ENCODE assay signal across 9 cellular contexts in the genomic region with DNA sequence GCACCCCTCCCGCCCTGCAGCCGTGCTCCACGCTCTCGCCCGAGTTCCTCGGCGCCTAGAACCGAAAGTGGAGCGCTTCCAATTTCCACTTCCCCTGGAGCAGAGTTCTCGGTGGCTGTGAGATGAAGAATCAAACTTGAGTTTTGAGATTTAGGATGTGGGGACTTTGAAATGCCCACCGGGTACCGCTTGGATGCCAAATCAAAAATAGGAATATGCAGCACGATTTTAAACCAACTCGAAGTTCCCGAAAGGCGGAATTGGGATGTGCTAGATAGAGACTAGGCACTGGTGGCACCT. TPM values are rescaled to one million over a fixed set of nuclear protein-coding genes. Genes with fewer than 3 reads are reported as not detected.
A peak's percentile ranks its signal among the peaks of the same experiment; 100 is the strongest.
DNase-seq lines count a peak whose midpoint lies in the region; ATAC-seq, FAIRE-seq and TF ChIP-seq lines count a peak whose summit lies in the region.
"Had no signal": no experiment of that assay in that cellular context is flagged by ENCODE, and none has a peak within 500 bp of the region (broad histone marks: within the 10 kb centered on the region; RNA-seq: fewer than 3 reads in every experiment).

No MANE protein-coding gene starts in this region.

- H3K27me3 ChIP-seq in adipocyte (replicated peaks; ENCODE audit: control insufficient read depth, insufficient read depth, low read length) (no peaks in the 10 kb centered on the region), keratinocyte (ENCODE audit: control insufficient read depth, extremely low read depth, insufficient read depth, low read length) (no peaks in the 10 kb centered on the region), subcutaneous abdominal adipose tissue (ENCODE audit: control insufficient read depth in 5 of 5, insufficient read depth in 4 of 5, low read length in 5 of 5) (no peaks in the 10 kb centered on the region)

- H3K79me2 ChIP-seq in keratinocyte (ENCODE audit: control insufficient read depth, insufficient read depth, low read length): peaks cover 22% of the 10 kb centered on the region

- no peaks in the 10 kb centered on the region for H3K9me3 ChIP-seq in adipocyte (ENCODE audit: control insufficient read depth, low read length)
- no peaks in the 10 kb centered on the region for H3K9me3 ChIP-seq in keratinocyte (ENCODE audit: control insufficient read depth, low read depth, low read length)
- no peaks in the 10 kb centered on the region for H3K9me3 ChIP-seq in subcutaneous abdominal adipose tissue (ENCODE audit: control insufficient read depth in 5 of 5, low read length in 5 of 5)

- H3K9me1 ChIP-seq in keratinocyte (ENCODE audit: control insufficient read depth, extremely low read depth, insufficient read depth, low read length): no peaks in the 10 kb centered on the region

- peak overlapping the region; percentile 90 for H2AFZ ChIP-seq in keratinocyte (ENCODE audit: control insufficient read depth, low read length)

- H4K20me1 ChIP-seq in keratinocyte (ENCODE audit: control insufficient read depth, extremely low read depth, insufficient read depth, low read length): no peaks in the 10 kb centered on the region

- H3K27ac ChIP-seq in keratinocyte (ENCODE audit: control insufficient read depth, insufficient read depth, low read length): peak overlapping the region; percentile 88
- H3K27ac ChIP-seq in subcutaneous abdominal adipose tissue (ENCODE audit: low read depth, low read length): peak overlapping the region; percentile 90

- dilution Hi-C loops in keratinocyte (cut with MboI; ENCODE audit: extremely low pct_ligation_motif_present, low sequenced_read_pairs): no loop called here

- peak overlapping the region; percentile 93 for H3K9ac ChIP-seq in adipocyte (ENCODE audit: low read length)
- H3K9ac ChIP-seq in keratinocyte (ENCODE audit: control insufficient read depth, extremely low read depth, insufficient read depth, low read length): peak overlapping the region; percentile 94
- peak overlapping the region; percentile 68 to 89 (median 71) for H3K9ac ChIP-seq in subcutaneous abdominal adipose tissue (ENCODE audit: low read length in 5 of 5)

- peaks cover 15% of the 10 kb centered on the region for H3K4me1 ChIP-seq in adipocyte (ENCODE audit: control insufficient read depth, insufficient read depth, low read length)
- H3K4me1 ChIP-seq in keratinocyte (ENCODE audit: control insufficient read depth, extremely low read depth, insufficient read depth, low read length): peaks cover 13% of the 10 kb centered on the region
- H3K4me1 ChIP-seq in subcutaneous abdominal adipose tissue (ENCODE audit: control insufficient read depth in 5 of 5, insufficient read depth in 5 of 5, low read length in 5 of 5): peaks cover 8 to 21% (median 17%) of the 10 kb centered on the region in 5 donors

- peak overlapping the region; percentile 97 for H3K4me2 ChIP-seq in keratinocyte (ENCODE audit: control insufficient read depth, extremely low read depth, insufficient read depth, low read depth, low read length)

- no peak for TF ChIP-seq CTCF in keratinocyte (optimal IDR thresholded peaks at IDR 0.05 in 1 of 3, IDR thresholded peaks at IDR 0.05 in 1 of 3, conservative IDR thresholded peaks at IDR 0.05 in 1 of 3; ENCODE audit: extremely low read depth in 1 of 3, insufficient read depth in 2 of 3, low read length in 3 of 3)

- intact Hi-C loops in cardiac septum (cut with DNase I) (no loop called here), Right ventricle myocardium inferior (cut with DNase I) (loop anchor here (5.0 kb wide), 1 partner anchor 150 kb away; a partner anchor contains a TSS)

- H3K36me3 ChIP-seq in adipocyte (ENCODE audit: control insufficient read depth, insufficient read depth, low read length, severe bottlenecking) (peaks cover 3% of the 10 kb centered on the region), keratinocyte (ENCODE audit: control insufficient read depth in 2 of 2, extremely low read depth in 1 of 2, insufficient read depth in 2 of 2, low read length in 2 of 2) (peaks cover 1 to 2% of the 10 kb centered on the region in 2 experiments), subcutaneous abdominal adipose tissue (ENCODE audit: control insufficient read depth in 5 of 5, insufficient read depth in 5 of 5, low read length in 5 of 5) (peaks cover 0 to 5% (median 0%) of the 10 kb centered on the region in 5 donors)

- H3K4me3 ChIP-seq in adipocyte (ENCODE audit: low read length) (peak overlapping the region; percentile 89), keratinocyte (ENCODE audit: control insufficient read depth in 2 of 3, extremely low read depth in 1 of 3, insufficient read depth in 2 of 3, low read depth in 1 of 3, low read length in 3 of 3) (peak overlapping the region; percentile 64 to 86 (median 73)), subcutaneous abdominal adipose tissue (ENCODE audit: low read depth in 1 of 5, low read length in 5 of 5) (peak overlapping the region; percentile 63 to 94 (median 84))

- FAIRE-seq in keratinocyte (lab: Jason Lieb, UNC): no peak
- FAIRE-seq: colon had no signal

- no peak for ATAC-seq in Right ventricle myocardium inferior

- peak; percentile 84 for DNase-seq in cardiac septum (ENCODE audit: low spot score)
- DNase-seq in Right ventricle myocardium inferior (ENCODE audit: missing footprints): no peak
- peak; percentile 81 for DNase-seq in adipocyte (ENCODE audit: low read depth)
- DNase-seq in keratinocyte (ENCODE audit: low read depth, low spot score): no peak
- no peak for DNase-seq in HCEC 1CT
- DNase-seq in middle frontal gyrus (ENCODE audit: extremely low spot score, low spot score): no peak
- DNase-seq in mesenteric fat pad (ENCODE audit: low spot score): no peak

RNA-seq across cellular contexts. Expression of a gene that starts 0.6 kb away (rescaled TPM):
- total RNA-seq in cardiac septum: 3.5 TPM
- total RNA-seq in Right ventricle myocardium inferior: 2.9 TPM
- 13.8 to 21.5 TPM (median 20.9 TPM) in 3 replicates for polyA plus RNA-seq in keratinocyte
- polyA plus RNA-seq in keratinocyte (2011; ENCODE audit: low read depth): 1.2 TPM
- 7.3 and 15.7 TPM in 2 replicates for polyA plus RNA-seq in keratinocyte (2011; cell fraction: cytosol; rRNA removed)
- 16.6 and 17.0 TPM in 2 replicates for polyA plus RNA-seq in keratinocyte (2011; cell fraction: nucleus; rRNA removed)
- 3.2 and 9.5 TPM in 2 replicates for polyA plus RNA-seq in keratinocyte (2012; ENCODE audit: low replicate concordance)
- 14.2 to 23.6 TPM (median 23.1 TPM) in 3 replicates for polyA minus RNA-seq in keratinocyte
- polyA minus RNA-seq in keratinocyte (2011; cell fraction: cytosol; rRNA and poly(A)+ RNA removed): 5.9 TPM
- polyA minus RNA-seq in keratinocyte (2011; cell fraction: nucleus; rRNA and poly(A)+ RNA removed): 3.6 and 9.2 TPM in 2 replicates
- total RNA-seq in mesenteric fat pad: 5.9 TPM

RNA-seq across cellular contexts. Expression of a gene that starts 52.3 kb away (rescaled TPM):
- total RNA-seq in cardiac septum (3.6 TPM), Right ventricle myocardium inferior (16.7 TPM), mesenteric fat pad (88.4 TPM)
- polyA plus RNA-seq in keratinocyte: 3.6 to 18.7 TPM (median 6.1 TPM) in 3 replicates
- 0.82 TPM for polyA plus RNA-seq in keratinocyte (2011; ENCODE audit: low read depth)
- polyA plus RNA-seq in keratinocyte (2011; cell fraction: cytosol; rRNA removed): 7.1 and 12.7 TPM in 2 replicates
- polyA plus RNA-seq in keratinocyte (2011; cell fraction: nucleus; rRNA removed): 15.7 and 19.5 TPM in 2 replicates
- polyA plus RNA-seq in keratinocyte (2012; ENCODE audit: low replicate concordance): 5.8 and 21.7 TPM in 2 replicates
- polyA minus RNA-seq in keratinocyte: 9.7 to 64.5 TPM (median 12.2 TPM) in 3 replicates
- 20.1 TPM for polyA minus RNA-seq in keratinocyte (2011; cell fraction: cytosol; rRNA and poly(A)+ RNA removed)
- 16.4 and 16.9 TPM in 2 replicates for polyA minus RNA-seq in keratinocyte (2011; cell fraction: nucleus; rRNA and poly(A)+ RNA removed)

Comparison
In these comparisons a context has a peak if more than half of its experiments do, and no peak if none do; other contexts are left out.
1. DNase-seq: peak in cardiac septum (single experiment) and adipocyte (single experiment); none in Right ventricle myocardium inferior (single experiment), keratinocyte (single experiment), HCEC 1CT (single experiment), middle frontal gyrus (single experiment) and mesenteric fat pad (single experiment).
2. Peak in every context shown above with its lines, with median percentiles within 50 percentile points of each other: H3K4me3 ChIP-seq and H3K9ac ChIP-seq.